1 cellular context compared by ENCODE assay signal in genomic region chrX:41095962-41096955, GRCh38.
TF ChIP-seq lines count a peak whose summit lies in the region.

No MANE protein-coding gene starts in this region.

TF ChIP-seq in HepG2, 621 proteins besides CTCF, POLR2A, EP300 and RAD21 (continued from another document):
- TF ChIP-seq DZIP1 (CRISPR knock-in tag; IDR thresholded peaks at IDR 0.05): no peak
- no peak for TF ChIP-seq ZNF678 (CRISPR knock-in tag; IDR thresholded peaks at IDR 0.05)
- TF ChIP-seq CREM (IDR thresholded peaks at IDR 0.05): no peak
- no peak for TF ChIP-seq CREM (CRISPR knock-in tag; IDR thresholded peaks at IDR 0.05)
- no peak for TF ChIP-seq STAT6 (CRISPR knock-in tag; IDR thresholded peaks at IDR 0.05; ENCODE audit: borderline replicate concordance)
- TF ChIP-seq SIX4 (CRISPR knock-in tag; IDR thresholded peaks at IDR 0.05): no peak
- TF ChIP-seq THRA (CRISPR knock-in tag; IDR thresholded peaks at IDR 0.05; ENCODE audit: borderline replicate concordance): no peak
- no peak for TF ChIP-seq ZNF512 (CRISPR knock-in tag; IDR thresholded peaks at IDR 0.05)
